Comparison of ENCODE assay signal across 8 cellular contexts in the genomic region with DNA sequence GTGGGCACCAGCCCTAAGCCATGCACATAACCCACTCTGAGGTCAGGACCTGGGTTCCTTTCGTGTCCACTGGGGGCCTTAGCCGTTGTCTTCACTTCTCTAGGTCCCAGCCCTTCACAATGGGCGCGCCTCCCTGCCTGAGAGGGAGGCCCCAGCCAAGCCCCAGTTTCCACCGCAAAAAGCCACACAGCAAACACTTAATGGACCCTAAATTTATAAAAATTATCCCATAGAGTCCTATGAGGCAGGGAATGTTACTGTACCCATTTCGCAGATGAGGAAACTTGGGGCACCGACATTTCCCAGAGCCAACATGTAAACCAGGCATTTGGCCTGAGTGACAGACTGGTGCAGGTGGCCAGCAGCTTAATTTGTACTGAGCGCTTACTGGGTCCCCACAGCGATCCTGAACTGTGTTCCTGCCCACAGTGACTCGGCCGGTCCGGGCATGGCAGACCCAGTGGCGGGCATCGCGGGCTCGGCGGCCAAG. TPM values are rescaled to one million over a fixed set of nuclear protein-coding genes. Genes with fewer than 3 reads are reported as not detected.
A peak's percentile ranks its signal among the peaks of the same experiment; 100 is the strongest.
DNase-seq lines count a peak whose midpoint lies in the region; ATAC-seq and TF ChIP-seq lines count a peak whose summit lies in the region.

No MANE protein-coding gene starts in this region.

- H3K27me3 Mint-ChIP-seq in Calu3 (ENCODE audit: unreplicated experiment), result no peaks in the 10 kb centered on the region

- H2BK12ac ChIP-seq in trophoblast cell (ENCODE audit: low read length), result peak overlapping the region; percentile 83

- H3K4me2 ChIP-seq in fibroblast of lung (ENCODE audit: extremely low read depth, insufficient read depth, low read length) (peak overlapping the region; percentile 60), trophoblast cell (ENCODE audit: low read length) (peak overlapping the region; percentile 86)

- intact Hi-C loops in Calu3 (cut with micrococcal nuclease; ENCODE audit: unreplicated experiment), result no loop called here

- peak overlapping the region; percentile 70 for H4K12ac ChIP-seq in trophoblast cell (ENCODE audit: low read depth, low read length)

- H4K20me1 ChIP-seq in fibroblast of lung (ENCODE audit: control insufficient read depth, extremely low read depth, insufficient read depth, low read length), result no peaks in the 10 kb centered on the region

- peaks cover 15% of the 10 kb centered on the region for H3K4me1 ChIP-seq in SJCRH30
- H3K4me1 ChIP-seq in fibroblast of lung (ENCODE audit: control insufficient read depth, extremely low read depth, insufficient read depth, low read length), result peaks cover 17% of the 10 kb centered on the region
- H3K4me1 ChIP-seq in trophoblast cell (ENCODE audit: control insufficient read depth in 1 of 2, insufficient read depth in 2 of 2, low read length in 2 of 2), result peaks cover 25 to 33% of the 10 kb centered on the region in 2 experiments

- H3K14ac ChIP-seq in trophoblast cell (ENCODE audit: low read length), result peak overlapping the region; percentile 90

- H3K27ac ChIP-seq in SJCRH30 (no peak overlapping the region), fibroblast of lung (ENCODE audit: insufficient read depth, low read length) (peak overlapping the region; percentile 40), trophoblast cell (ENCODE audit: low read depth, low read length) (no peak overlapping the region)

- peak overlapping the region; percentile 74 for H4K8ac ChIP-seq in trophoblast cell (ENCODE audit: low read depth, low read length)

- H3K9ac ChIP-seq in fibroblast of lung (ENCODE audit: insufficient read depth, low read length) (peak overlapping the region; percentile 67), trophoblast cell (ENCODE audit: low read length) (peak overlapping the region; percentile 2)

- BruUV-seq in Calu3 (replicated peaks; lab: Mats Ljungman, UMichigan), result no TSS peak

- H3K4me3 ChIP-seq in SJCRH30 (peak overlapping the region; percentile 63; the same call in 1 of the 2 replicates), fibroblast of lung (replicated peaks in 1 of 4; ENCODE audit: control extremely low read depth in 1 of 4, insufficient read depth in 1 of 4, low read depth in 3 of 4, low read length in 4 of 4) (peak overlapping the region; percentile 54 to 89 (median 78)), trophoblast cell (ENCODE audit: low read depth, low read length) (peak overlapping the region; percentile 74)

- peak overlapping the region; percentile 81 for H3K4me3 Mint-ChIP-seq in Calu3 (ENCODE audit: low read depth, unreplicated experiment)

- WGBS in trophoblast cell (ENCODE audit: extremely low coverage, insufficient coverage, insufficient read length), result no CpG with 5 or more reads among the region's 17 CpGs

- DNase-seq in Calu3 (no peak), SJCRH30 (no peak), fibroblast of lung (ENCODE audit: low read depth in 2 of 2) (peak in 1 of 2 donors; percentile 15), trophoblast cell (no peak), kidney tubule cell (ENCODE audit: low spot score) (no peak)
- DNase-seq in stimulated activated CD4-positive, alpha-beta T cell treated with anti-CD3 and anti-CD28 coated beads, Interleukin-4, amount 100 ng/mL, for 1 hour, result no peak

- peak overlapping the region; percentile 73 for H3K18ac ChIP-seq in trophoblast cell (ENCODE audit: low read length)

- H2BK5ac ChIP-seq in trophoblast cell (ENCODE audit: low read depth, low read length, poor library complexity), result no peak overlapping the region

- H3K23ac ChIP-seq in trophoblast cell (ENCODE audit: low read length), result no peak overlapping the region

- peaks cover 56% of the 10 kb centered on the region for H3K36me3 Mint-ChIP-seq in Calu3 (ENCODE audit: insufficient read depth, unreplicated experiment)

- peak overlapping the region; percentile 96 for H2AK5ac ChIP-seq in trophoblast cell (ENCODE audit: low read length)

- H3K4me1 Mint-ChIP-seq in Calu3 (ENCODE audit: low read depth, unreplicated experiment), result peaks cover 28% of the 10 kb centered on the region

- H2AFZ ChIP-seq in fibroblast of lung (ENCODE audit: low read length), result no peak overlapping the region
- H2AFZ ChIP-seq in trophoblast cell (ENCODE audit: insufficient read depth, low read length, poor library complexity), result peak overlapping the region; percentile 46

- H3K36me3 ChIP-seq in SJCRH30, result no peaks in the 10 kb centered on the region
- peaks cover 8% of the 10 kb centered on the region for H3K36me3 ChIP-seq in fibroblast of lung (ENCODE audit: control insufficient read depth, insufficient read depth, low read length)
- peaks cover 7 to 9% of the 10 kb centered on the region in 2 experiments for H3K36me3 ChIP-seq in trophoblast cell (ENCODE audit: control insufficient read depth in 1 of 2, insufficient read depth in 2 of 2, low read length in 2 of 2)

- peak overlapping the region; percentile 86 for H4K91ac ChIP-seq in trophoblast cell (ENCODE audit: low read depth, low read length)

- H3K27me3 ChIP-seq in SJCRH30, result no peaks in the 10 kb centered on the region
- H3K27me3 ChIP-seq in fibroblast of lung (ENCODE audit: control insufficient read depth, insufficient read depth, low read length), result no peaks in the 10 kb centered on the region
- H3K27me3 ChIP-seq in trophoblast cell (ENCODE audit: insufficient read depth, low read length), result no peaks in the 10 kb centered on the region

- CTCF ChIA-PET in Calu3 (lab: Charles Lee), result no interaction called here

- no peaks in the 10 kb centered on the region for H3K9me3 Mint-ChIP-seq in Calu3 (ENCODE audit: low read depth, unreplicated experiment)

- H3K4ac ChIP-seq in trophoblast cell (ENCODE audit: low read depth, low read length), result peak overlapping the region; percentile 61

- no peak for ATAC-seq in HG03139 (IDR thresholded peaks at IDR 0.05; ENCODE audit: unreplicated experiment)
- ATAC-seq in HG03095 (IDR thresholded peaks at IDR 0.05; ENCODE audit: unreplicated experiment), result no peak

- peaks cover 14% of the 10 kb centered on the region for H3K79me1 ChIP-seq in trophoblast cell (ENCODE audit: low read length)

- no peaks in the 10 kb centered on the region for H3K9me3 ChIP-seq in SJCRH30 (replicated peaks)
- H3K9me3 ChIP-seq in fibroblast of lung (ENCODE audit: control insufficient read depth, insufficient read depth, low read depth, low read length), result no peaks in the 10 kb centered on the region
- no peaks in the 10 kb centered on the region for H3K9me3 ChIP-seq in trophoblast cell (ENCODE audit: insufficient read depth, low read depth, low read length)

- H2BK120ac ChIP-seq in trophoblast cell (ENCODE audit: insufficient read depth, low read length, poor library complexity), result peak overlapping the region; percentile 89

- H3K79me2 ChIP-seq in fibroblast of lung (ENCODE audit: control insufficient read depth, insufficient read depth, low read length) (peaks cover 14% of the 10 kb centered on the region), trophoblast cell (ENCODE audit: control insufficient read depth, insufficient read depth, low read length, poor library complexity) (peaks cover 5% of the 10 kb centered on the region)

- no peak for TF ChIP-seq CTCF in Calu3 (IDR thresholded peaks at IDR 0.05; ENCODE audit: unreplicated experiment)
- TF ChIP-seq CTCF in fibroblast of lung (conservative IDR thresholded peaks at IDR 0.05 in 1 of 2, IDR thresholded peaks at IDR 0.05 in 1 of 2; ENCODE audit: low read depth in 1 of 2, low read length in 2 of 2), result no peak

- peak overlapping the region; percentile 76 for H3K27ac Mint-ChIP-seq in Calu3 (ENCODE audit: unreplicated experiment)

RNA-seq across cellular contexts. Expression of a gene that starts 1.3 kb away (rescaled TPM):
- total RNA-seq in Calu3 (2022) (16.6 and 16.9 TPM in 2 replicates), fibroblast of lung (6.9 and 8.9 TPM in 2 replicates)
- total RNA-seq in SJCRH30 (2014; rRNA removed; shearing (Covaris generic)), result 5.0 and 6.4 TPM in 2 replicates
- polyA plus RNA-seq in fibroblast of lung, result 5.4 and 7.5 TPM in 2 replicates
- polyA plus RNA-seq in fibroblast of lung (2012), result 14.0 and 20.5 TPM in 2 replicates
- polyA minus RNA-seq in fibroblast of lung (ENCODE audit: low replicate concordance), result 6.9 and 8.0 TPM in 2 replicates
- 14.6 and 14.7 TPM in 2 replicates for polyA plus RNA-seq in trophoblast cell (2013)

RNA-seq across cellular contexts. Expression of a gene that starts 7.8 kb away (rescaled TPM):
- total RNA-seq in Calu3 (2022) (1.6 and 2.2 TPM in 2 replicates), fibroblast of lung (not detected in 2 replicates)
- total RNA-seq in SJCRH30 (2014; rRNA removed; shearing (Covaris generic)), result 4.1 and 4.3 TPM in 2 replicates
- polyA plus RNA-seq in fibroblast of lung, result not detected in 2 replicates
- not detected in 2 replicates for polyA plus RNA-seq in fibroblast of lung (2012)
- not detected in 2 replicates for polyA minus RNA-seq in fibroblast of lung (ENCODE audit: low replicate concordance)
- 1.1 and 1.2 TPM in 2 replicates for polyA plus RNA-seq in trophoblast cell (2013)

RNA-seq across cellular contexts. Expression of a gene that starts 39.6 kb away (rescaled TPM):
- total RNA-seq in Calu3 (2022) (368 and 374 TPM in 2 replicates), fibroblast of lung (107 and 150 TPM in 2 replicates)
- total RNA-seq in SJCRH30 (2014; rRNA removed; shearing (Covaris generic)), result 275 and 298 TPM in 2 replicates
- 172 and 224 TPM in 2 replicates for polyA plus RNA-seq in fibroblast of lung
- polyA plus RNA-seq in fibroblast of lung (2012), result 259 and 264 TPM in 2 replicates
- polyA minus RNA-seq in fibroblast of lung (ENCODE audit: low replicate concordance), result 288 and 421 TPM in 2 replicates
- polyA plus RNA-seq in trophoblast cell (2013), result 256 and 260 TPM in 2 replicates

RNA-seq across cellular contexts. Expression of a gene that starts 39.9 kb away (rescaled TPM):
- 51.5 and 51.7 TPM in 2 replicates for total RNA-seq in Calu3 (2022)
- total RNA-seq in SJCRH30 (2014; rRNA removed; shearing (Covaris generic)), result 20.3 and 21.8 TPM in 2 replicates
- total RNA-seq in fibroblast of lung, result 20.3 and 20.6 TPM in 2 replicates
- polyA plus RNA-seq in fibroblast of lung, result 6.7 and 7.2 TPM in 2 replicates
- polyA plus RNA-seq in fibroblast of lung (2012), result 12.9 and 13.3 TPM in 2 replicates
- polyA minus RNA-seq in fibroblast of lung (ENCODE audit: low replicate concordance), result 4.2 and 5.3 TPM in 2 replicates
- polyA plus RNA-seq in trophoblast cell (2013), result 25.9 and 28.0 TPM in 2 replicates
